In genomic region chr9:35067056-35067455, GRCh38 we compare ENCODE assay signal across 1 cellular context.
TF ChIP-seq lines count a peak whose summit lies in the region.

No MANE protein-coding gene starts in this region.

TF ChIP-seq in GM23338, 12 proteins besides CTCF, POLR2A, EP300 and RAD21:
- TF ChIP-seq NANOG (IDR thresholded peaks at IDR 0.05; ENCODE audit: borderline replicate concordance) = no peak
- no peak for TF ChIP-seq POLR2AphosphoS5 (IDR thresholded peaks at IDR 0.05; ENCODE audit: low read depth)
- no peak for TF ChIP-seq JUNB (IDR thresholded peaks at IDR 0.05; ENCODE audit: unreplicated experiment)
- no peak for TF ChIP-seq ETS1 (IDR thresholded peaks at IDR 0.05)
- TF ChIP-seq EZH2phosphoT487 (IDR thresholded peaks at IDR 0.05; ENCODE audit: unreplicated experiment) = no peak
- no peak for TF ChIP-seq ZNF114 (CRISPR knock-in tag; IDR thresholded peaks at IDR 0.05)
- no peak for TF ChIP-seq CREB1 (CRISPR knock-in tag; IDR thresholded peaks at IDR 0.05; ENCODE audit: low read depth)
- no peak for TF ChIP-seq ZNF331 (CRISPR knock-in tag; IDR thresholded peaks at IDR 0.05; ENCODE audit: low read depth)
- no peak for TF ChIP-seq REST (IDR thresholded peaks at IDR 0.05; ENCODE audit: unreplicated experiment)
- TF ChIP-seq EZH2 (IDR thresholded peaks at IDR 0.05; ENCODE audit: low read depth, unreplicated experiment) = no peak
- TF ChIP-seq ZNF462 (CRISPR knock-in tag; IDR thresholded peaks at IDR 0.05) = no peak
- no peak for TF ChIP-seq STAT1 (IDR thresholded peaks at IDR 0.05; ENCODE audit: unreplicated experiment)
